Comparison of ENCODE assay signal across 8 cellular contexts in genomic region chr17:1399366-1399678, GRCh38. TPM values are rescaled to one million over a fixed set of nuclear protein-coding genes. Genes with fewer than 3 reads are reported as not detected.
DNase-seq lines count a peak whose midpoint lies in the region; ATAC-seq and TF ChIP-seq lines count a peak whose summit lies in the region.

No MANE protein-coding gene starts in this region.

- peaks cover 26% of the 10 kb centered on the region for H3K4me1 Mint-ChIP-seq in activated CD8-positive, alpha-beta T cell treated with anti-CD3 and anti-CD28 coated beads, Interleukin-2, amount 10 ng/mL, durations not matched to agents 7 days and 5 days (ENCODE audit: low read depth)

- peak overlapping the region; percentile 88 for H3K4me3 ChIP-seq in psoas muscle

- H3K27me3 Mint-ChIP-seq in activated CD8-positive, alpha-beta T cell treated with anti-CD3 and anti-CD28 coated beads, Interleukin-2, amount 10 ng/mL, durations not matched to agents 7 days and 5 days (ENCODE audit: low read depth), result no peaks in the 10 kb centered on the region

- peaks cover 30% of the 10 kb centered on the region for H3K4me1 ChIP-seq in psoas muscle

- no peaks in the 10 kb centered on the region for H3K9me3 Mint-ChIP-seq in activated CD8-positive, alpha-beta T cell treated with anti-CD3 and anti-CD28 coated beads, Interleukin-2, amount 10 ng/mL, durations not matched to agents 7 days and 5 days (ENCODE audit: insufficient read depth)

- peak overlapping the region; percentile 96 for H3K27ac Mint-ChIP-seq in activated CD8-positive, alpha-beta T cell treated with anti-CD3 and anti-CD28 coated beads, Interleukin-2, amount 10 ng/mL, durations not matched to agents 7 days and 5 days

- H3K27ac ChIP-seq in psoas muscle, result peak overlapping the region; percentile 93

- CTCF ChIA-PET in activated CD8-positive, alpha-beta T cell treated with anti-CD3 and anti-CD28 coated beads, Interleukin-2, amount 10 ng/mL, durations not matched to agents 7 days and 5 days (lab: Charles Lee), result interaction anchor here (1.6 to 2.7 kb wide), 2 partner anchors 34 to 117 kb away, joined by 8 to 21 read pairs; partner anchors contain the start of gene INPP5K

- peaks cover 34% of the 10 kb centered on the region for H3K36me3 Mint-ChIP-seq in activated CD8-positive, alpha-beta T cell treated with anti-CD3 and anti-CD28 coated beads, Interleukin-2, amount 10 ng/mL, durations not matched to agents 7 days and 5 days (ENCODE audit: low read depth)

- ATAC-seq in GM18907 (IDR thresholded peaks at IDR 0.05; ENCODE audit: unreplicated experiment) (peak; percentile 24), HG02981 (IDR thresholded peaks at IDR 0.05; ENCODE audit: unreplicated experiment) (peak; percentile 14), Right ventricle myocardium inferior (peak; percentile 39), psoas muscle (peak in 2 of 4 donors; percentile 29 to 53)
- ATAC-seq in activated CD8-positive, alpha-beta T cell treated with anti-CD3 and anti-CD28 coated beads, Interleukin-2, amount 10 ng/mL, durations not matched to agents 7 days and 5 days, result peak; percentile 38

- H3K9me3 ChIP-seq in psoas muscle, result no peaks in the 10 kb centered on the region

- H3K36me3 ChIP-seq in psoas muscle (ENCODE audit: insufficient read depth in 1 of 2, low read depth in 1 of 2), result peaks cover 0 to 3% of the 10 kb centered on the region in 2 donors

- WGBS in psoas muscle, 3 donors, result 0 to 1% (median 1%) methylated on average over 19 to 21 of the region's 21 CpGs

- POLR2A ChIA-PET in activated CD8-positive, alpha-beta T cell treated with anti-CD3 and anti-CD28 coated beads, Interleukin-2, amount 10 ng/mL, durations not matched to agents 7 days and 5 days (lab: Charles Lee), result interaction anchor here (0.6 to 1.7 kb wide), 7 partner anchors 9 to 117 kb away, joined by 3 to 21 read pairs (median 4); partner anchors contain the start of genes CRK and INPP5K

- H3K4me3 Mint-ChIP-seq in activated CD8-positive, alpha-beta T cell treated with anti-CD3 and anti-CD28 coated beads, Interleukin-2, amount 10 ng/mL, durations not matched to agents 7 days and 5 days, result peak overlapping the region; percentile 94

- no peak for DNase-seq in activated CD8-positive, alpha-beta T cell treated with anti-CD3 and anti-CD28 coated beads, Interleukin-2, amount 10 ng/mL, durations not matched to agents 7 days and 5 days
- DNase-seq in Right ventricle myocardium inferior (ENCODE audit: missing footprints) (peak; percentile 76), psoas muscle (peak in 1 of 2 donors; percentile 72), AG08396 (ENCODE audit: low spot score) (no peak), OCI-M2 (lab: John Stamatoyannopoulos, UW; ENCODE audit: unreplicated experiment) (no peak), middle frontal gyrus (ENCODE audit: extremely low spot score, low spot score) (no peak)

- no peaks in the 10 kb centered on the region for H3K27me3 ChIP-seq in psoas muscle (ENCODE audit: insufficient read depth in 3 of 3, low read length in 2 of 3)

- no peak for TF ChIP-seq CTCF in psoas muscle (IDR thresholded peaks at IDR 0.05)

- intact Hi-C loops in Right ventricle myocardium inferior (cut with DNase I), result loop anchor here (5.0 kb wide), 1 partner anchor 37 kb away; no protein-coding TSS in a partner anchor
- intact Hi-C loops in psoas muscle (cut with DNase I), result loop anchor here (5.0 to 10.0 kb wide), 2 partner anchors 37 to 55 kb away; partner anchors contain the start of gene CRK (in 1 of the 2)

RNA-seq across cellular contexts. Expression of gene YWHAE, which starts 0.7 kb away (rescaled TPM):
- total RNA-seq in activated CD8-positive, alpha-beta T cell treated with anti-CD3 and anti-CD28 coated beads, Interleukin-2, amount 10 ng/mL, durations not matched to agents 7 days and 5 days, result 100 to 1,000 TPM; 393 to 414 TPM
- 640 TPM for total RNA-seq in Right ventricle myocardium inferior
- total RNA-seq in psoas muscle, result 100 to 1,000 TPM; 641 to 874 (median 838) TPM
- 100 to 1,000 TPM; 655 to 927 (median 670) TPM for polyA plus RNA-seq in psoas muscle

RNA-seq across cellular contexts. Expression of gene CRK, which starts 56.7 kb away (rescaled TPM):
- total RNA-seq in activated CD8-positive, alpha-beta T cell treated with anti-CD3 and anti-CD28 coated beads, Interleukin-2, amount 10 ng/mL, durations not matched to agents 7 days and 5 days, result 10 to 100 TPM; 15.7 to 17.7 TPM
- total RNA-seq in Right ventricle myocardium inferior, result 43.9 TPM
- total RNA-seq in psoas muscle, result 10 to 100 TPM; 26.4 to 60.4 (median 33.1) TPM
- 10 to 100 TPM; 29.7 to 48.0 (median 40.4) TPM for polyA plus RNA-seq in psoas muscle
